In the genomic region with DNA sequence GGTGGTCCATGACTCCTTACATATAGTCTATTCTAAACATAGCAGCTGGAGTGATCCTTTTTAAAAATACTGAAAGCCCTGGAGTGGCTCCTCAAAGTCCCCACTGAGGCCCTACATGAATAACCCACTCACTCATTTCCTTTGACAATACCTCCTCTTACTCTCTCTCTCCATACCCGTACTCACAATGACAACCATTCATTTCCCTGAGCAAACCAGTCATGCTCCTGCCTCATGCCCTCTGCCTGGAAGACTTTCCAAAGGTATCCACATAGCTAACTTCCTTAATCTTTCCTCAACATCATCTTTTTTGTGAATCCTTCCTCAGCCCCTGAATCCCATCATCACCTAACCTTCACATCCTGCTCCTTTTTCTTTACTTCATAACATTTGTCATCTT, we compare ENCODE assay signal across 1 cellular context.
TF ChIP-seq lines count a peak whose summit lies in the region.

No MANE protein-coding gene starts in this region.

TF ChIP-seq in GM23338, 12 proteins besides CTCF, POLR2A, EP300 and RAD21 (continued from another document):
- TF ChIP-seq, protein P1, sequence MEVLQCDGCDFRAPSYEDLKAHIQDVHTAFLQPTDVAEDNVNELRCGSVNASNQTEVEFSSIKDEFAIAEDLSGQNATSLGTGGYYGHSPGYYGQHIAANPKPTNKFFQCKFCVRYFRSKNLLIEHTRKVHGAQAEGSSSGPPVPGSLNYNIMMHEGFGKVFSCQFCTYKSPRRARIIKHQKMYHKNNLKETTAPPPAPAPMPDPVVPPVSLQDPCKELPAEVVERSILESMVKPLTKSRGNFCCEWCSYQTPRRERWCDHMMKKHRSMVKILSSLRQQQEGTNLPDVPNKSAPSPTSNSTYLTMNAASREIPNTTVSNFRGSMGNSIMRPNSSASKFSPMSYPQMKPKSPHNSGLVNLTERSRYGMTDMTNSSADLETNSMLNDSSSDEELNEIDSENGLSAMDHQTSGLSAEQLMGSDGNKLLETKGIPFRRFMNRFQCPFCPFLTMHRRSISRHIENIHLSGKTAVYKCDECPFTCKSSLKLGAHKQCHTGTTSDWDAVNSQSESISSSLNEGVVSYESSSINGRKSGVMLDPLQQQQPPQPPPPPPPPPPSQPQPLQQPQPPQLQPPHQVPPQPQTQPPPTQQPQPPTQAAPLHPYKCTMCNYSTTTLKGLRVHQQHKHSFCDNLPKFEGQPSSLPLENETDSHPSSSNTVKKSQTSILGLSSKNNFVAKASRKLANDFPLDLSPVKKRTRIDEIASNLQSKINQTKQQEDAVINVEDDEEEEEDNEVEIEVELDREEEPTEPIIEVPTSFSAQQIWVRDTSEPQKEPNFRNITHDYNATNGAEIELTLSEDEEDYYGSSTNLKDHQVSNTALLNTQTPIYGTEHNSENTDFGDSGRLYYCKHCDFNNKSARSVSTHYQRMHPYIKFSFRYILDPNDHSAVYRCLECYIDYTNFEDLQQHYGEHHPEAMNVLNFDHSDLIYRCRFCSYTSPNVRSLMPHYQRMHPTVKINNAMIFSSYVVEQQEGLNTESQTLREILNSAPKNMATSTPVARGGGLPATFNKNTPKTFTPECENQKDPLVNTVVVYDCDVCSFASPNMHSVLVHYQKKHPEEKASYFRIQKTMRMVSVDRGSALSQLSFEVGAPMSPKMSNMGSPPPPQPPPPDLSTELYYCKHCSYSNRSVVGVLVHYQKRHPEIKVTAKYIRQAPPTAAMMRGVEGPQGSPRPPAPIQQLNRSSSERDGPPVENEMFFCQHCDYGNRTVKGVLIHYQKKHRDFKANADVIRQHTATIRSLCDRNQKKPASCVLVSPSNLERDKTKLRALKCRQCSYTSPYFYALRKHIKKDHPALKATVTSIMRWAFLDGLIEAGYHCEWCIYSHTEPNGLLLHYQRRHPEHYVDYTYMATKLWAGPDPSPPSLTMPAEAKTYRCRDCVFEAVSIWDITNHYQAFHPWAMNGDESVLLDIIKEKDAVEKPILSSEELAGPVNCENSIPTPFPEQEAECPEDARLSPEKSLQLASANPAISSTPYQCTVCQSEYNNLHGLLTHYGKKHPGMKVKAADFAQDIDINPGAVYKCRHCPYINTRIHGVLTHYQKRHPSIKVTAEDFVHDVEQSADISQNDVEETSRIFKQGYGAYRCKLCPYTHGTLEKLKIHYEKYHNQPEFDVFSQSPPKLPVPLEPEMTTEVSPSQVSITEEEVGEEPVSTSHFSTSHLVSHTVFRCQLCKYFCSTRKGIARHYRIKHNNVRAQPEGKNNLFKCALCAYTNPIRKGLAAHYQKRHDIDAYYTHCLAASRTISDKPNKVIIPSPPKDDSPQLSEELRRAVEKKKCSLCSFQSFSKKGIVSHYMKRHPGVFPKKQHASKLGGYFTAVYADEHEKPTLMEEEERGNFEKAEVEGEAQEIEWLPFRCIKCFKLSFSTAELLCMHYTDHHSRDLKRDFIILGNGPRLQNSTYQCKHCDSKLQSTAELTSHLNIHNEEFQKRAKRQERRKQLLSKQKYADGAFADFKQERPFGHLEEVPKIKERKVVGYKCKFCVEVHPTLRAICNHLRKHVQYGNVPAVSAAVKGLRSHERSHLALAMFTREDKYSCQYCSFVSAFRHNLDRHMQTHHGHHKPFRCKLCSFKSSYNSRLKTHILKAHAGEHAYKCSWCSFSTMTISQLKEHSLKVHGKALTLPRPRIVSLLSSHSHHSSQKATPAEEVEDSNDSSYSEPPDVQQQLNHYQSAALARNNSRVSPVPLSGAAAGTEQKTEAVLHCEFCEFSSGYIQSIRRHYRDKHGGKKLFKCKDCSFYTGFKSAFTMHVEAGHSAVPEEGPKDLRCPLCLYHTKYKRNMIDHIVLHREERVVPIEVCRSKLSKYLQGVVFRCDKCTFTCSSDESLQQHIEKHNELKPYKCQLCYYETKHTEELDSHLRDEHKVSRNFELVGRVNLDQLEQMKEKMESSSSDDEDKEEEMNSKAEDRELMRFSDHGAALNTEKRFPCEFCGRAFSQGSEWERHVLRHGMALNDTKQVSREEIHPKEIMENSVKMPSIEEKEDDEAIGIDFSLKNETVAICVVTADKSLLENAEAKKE (CRISPR knock-in tag; IDR thresholded peaks at IDR 0.05) = no peak
